In the genomic region with DNA sequence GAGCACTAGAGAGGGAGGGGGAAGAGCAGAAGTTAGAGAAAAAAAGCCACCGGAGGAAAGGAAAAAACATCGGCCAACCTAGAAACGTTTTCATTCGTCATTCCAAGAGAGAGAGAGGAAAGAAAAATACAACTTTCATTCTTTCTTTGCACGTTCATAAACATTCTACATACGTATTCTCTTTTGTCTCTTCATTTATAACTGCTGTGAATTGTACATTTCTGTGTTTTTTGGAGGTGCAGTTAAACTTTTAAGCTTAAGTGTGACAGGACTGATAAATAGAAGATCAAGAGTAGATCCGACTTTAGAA, we compare ENCODE assay signal across 1 cellular context.
TF ChIP-seq lines count a peak whose summit lies in the region.

No MANE protein-coding gene starts in this region.

TF ChIP-seq in SK-N-SH, 30 proteins besides CTCF, POLR2A, EP300 and RAD21 (continued from another document):
- TF ChIP-seq, protein P1, sequence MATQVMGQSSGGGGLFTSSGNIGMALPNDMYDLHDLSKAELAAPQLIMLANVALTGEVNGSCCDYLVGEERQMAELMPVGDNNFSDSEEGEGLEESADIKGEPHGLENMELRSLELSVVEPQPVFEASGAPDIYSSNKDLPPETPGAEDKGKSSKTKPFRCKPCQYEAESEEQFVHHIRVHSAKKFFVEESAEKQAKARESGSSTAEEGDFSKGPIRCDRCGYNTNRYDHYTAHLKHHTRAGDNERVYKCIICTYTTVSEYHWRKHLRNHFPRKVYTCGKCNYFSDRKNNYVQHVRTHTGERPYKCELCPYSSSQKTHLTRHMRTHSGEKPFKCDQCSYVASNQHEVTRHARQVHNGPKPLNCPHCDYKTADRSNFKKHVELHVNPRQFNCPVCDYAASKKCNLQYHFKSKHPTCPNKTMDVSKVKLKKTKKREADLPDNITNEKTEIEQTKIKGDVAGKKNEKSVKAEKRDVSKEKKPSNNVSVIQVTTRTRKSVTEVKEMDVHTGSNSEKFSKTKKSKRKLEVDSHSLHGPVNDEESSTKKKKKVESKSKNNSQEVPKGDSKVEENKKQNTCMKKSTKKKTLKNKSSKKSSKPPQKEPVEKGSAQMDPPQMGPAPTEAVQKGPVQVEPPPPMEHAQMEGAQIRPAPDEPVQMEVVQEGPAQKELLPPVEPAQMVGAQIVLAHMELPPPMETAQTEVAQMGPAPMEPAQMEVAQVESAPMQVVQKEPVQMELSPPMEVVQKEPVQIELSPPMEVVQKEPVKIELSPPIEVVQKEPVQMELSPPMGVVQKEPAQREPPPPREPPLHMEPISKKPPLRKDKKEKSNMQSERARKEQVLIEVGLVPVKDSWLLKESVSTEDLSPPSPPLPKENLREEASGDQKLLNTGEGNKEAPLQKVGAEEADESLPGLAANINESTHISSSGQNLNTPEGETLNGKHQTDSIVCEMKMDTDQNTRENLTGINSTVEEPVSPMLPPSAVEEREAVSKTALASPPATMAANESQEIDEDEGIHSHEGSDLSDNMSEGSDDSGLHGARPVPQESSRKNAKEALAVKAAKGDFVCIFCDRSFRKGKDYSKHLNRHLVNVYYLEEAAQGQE (IDR thresholded peaks at IDR 0.05; ENCODE audit: low read depth, low read length) = no peak
- TF ChIP-seq, protein P2, sequence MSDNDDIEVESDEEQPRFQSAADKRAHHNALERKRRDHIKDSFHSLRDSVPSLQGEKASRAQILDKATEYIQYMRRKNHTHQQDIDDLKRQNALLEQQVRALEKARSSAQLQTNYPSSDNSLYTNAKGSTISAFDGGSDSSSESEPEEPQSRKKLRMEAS (IDR thresholded peaks at IDR 0.05; ENCODE audit: low read depth) = no peak
- no peak for TF ChIP-seq GABPA (IDR thresholded peaks at IDR 0.05; ENCODE audit: low read depth)
- no peak for TF ChIP-seq EZH2phosphoT487 (IDR thresholded peaks at IDR 0.05; ENCODE audit: borderline replicate concordance, low read depth)
- no peak for TF ChIP-seq NFIC (IDR thresholded peaks at IDR 0.05; ENCODE audit: borderline replicate concordance)
- TF ChIP-seq, protein P3, sequence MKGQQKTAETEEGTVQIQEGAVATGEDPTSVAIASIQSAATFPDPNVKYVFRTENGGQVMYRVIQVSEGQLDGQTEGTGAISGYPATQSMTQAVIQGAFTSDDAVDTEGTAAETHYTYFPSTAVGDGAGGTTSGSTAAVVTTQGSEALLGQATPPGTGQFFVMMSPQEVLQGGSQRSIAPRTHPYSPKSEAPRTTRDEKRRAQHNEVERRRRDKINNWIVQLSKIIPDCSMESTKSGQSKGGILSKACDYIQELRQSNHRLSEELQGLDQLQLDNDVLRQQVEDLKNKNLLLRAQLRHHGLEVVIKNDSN (IDR thresholded peaks at IDR 0.05; ENCODE audit: borderline replicate concordance, low read depth) = no peak
- TF ChIP-seq MXI1 (IDR thresholded peaks at IDR 0.05; ENCODE audit: low read depth, low read length) = no peak
- TF ChIP-seq, protein P4, sequence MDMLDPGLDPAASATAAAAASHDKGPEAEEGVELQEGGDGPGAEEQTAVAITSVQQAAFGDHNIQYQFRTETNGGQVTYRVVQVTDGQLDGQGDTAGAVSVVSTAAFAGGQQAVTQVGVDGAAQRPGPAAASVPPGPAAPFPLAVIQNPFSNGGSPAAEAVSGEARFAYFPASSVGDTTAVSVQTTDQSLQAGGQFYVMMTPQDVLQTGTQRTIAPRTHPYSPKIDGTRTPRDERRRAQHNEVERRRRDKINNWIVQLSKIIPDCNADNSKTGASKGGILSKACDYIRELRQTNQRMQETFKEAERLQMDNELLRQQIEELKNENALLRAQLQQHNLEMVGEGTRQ (IDR thresholded peaks at IDR 0.05; ENCODE audit: borderline replicate concordance, low read depth, low read length) = no peak
- no peak for TF ChIP-seq JUND (IDR thresholded peaks at IDR 0.05)
- no peak for TF ChIP-seq FOSL2 (IDR thresholded peaks at IDR 0.05; ENCODE audit: borderline replicate concordance, low read depth)
- no peak for TF ChIP-seq CHD2 (IDR thresholded peaks at IDR 0.05; ENCODE audit: low read length, partially characterized antibody)
